Comparison of ENCODE assay signal across 18 cellular contexts in the genomic region with DNA sequence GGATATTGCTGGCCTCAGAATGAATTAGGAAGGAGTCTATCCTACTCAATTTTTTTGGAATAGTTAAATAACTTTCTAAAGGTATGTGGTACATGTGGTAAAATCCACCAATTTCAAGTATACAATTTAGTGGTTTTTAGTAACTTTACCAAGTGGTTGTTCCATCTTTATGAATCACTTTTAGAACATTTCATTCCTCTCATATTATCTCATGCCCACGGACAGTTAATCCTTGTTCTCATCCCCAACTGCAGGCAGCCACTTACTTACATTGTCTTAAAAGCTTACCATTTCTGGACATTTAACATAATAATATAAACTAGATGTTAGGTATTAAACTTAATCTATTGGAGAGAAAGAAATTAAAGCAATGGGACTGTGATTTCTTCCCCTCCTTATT.
"Had no signal": no experiment of that assay in that cellular context is flagged by ENCODE, and none has a peak within 500 bp of the region (broad histone marks: within the 10 kb centered on the region; RNA-seq: fewer than 3 reads in every experiment).

No MANE protein-coding gene starts in this region.

- H3K4me3 ChIP-seq: skin epidermis had no signal

- H3K27ac ChIP-seq: foreskin keratinocyte, skin epidermis had no signal

- ATAC-seq: activated CD8-positive, alpha-beta T cell treated with anti-CD3 and anti-CD28 coated beads, Interleukin-2, amount 10 ng/mL, durations not matched to agents 7 days and 5 days; esophagus mucosa; foreskin keratinocyte; left lobe of liver; stimulated activated naive CD8-positive, alpha-beta T cell treated with anti-CD3 and anti-CD28 coated beads, Interleukin-15, amount 100 ng/mL, for 72 hours had no signal

- DNase-seq: activated CD4-positive, alpha-beta T cell treated with anti-CD3 and anti-CD28 coated beads, Interleukin-2, amount 10 ng/mL, durations not matched to agents 24 days and 14 days; activated CD4-positive, CD25-positive, alpha-beta regulatory T cell; activated CD8-positive, alpha-beta T cell treated with anti-CD3 and anti-CD28 coated beads, Interleukin-2, amount 10 ng/mL, durations not matched to agents 7 days and 5 days; activated naive CD4-positive, alpha-beta T cell treated with Interleukin-2 at 50 U/mL for 16 hours; activated naive CD8-positive, alpha-beta T cell treated with anti-CD3 and anti-CD28 coated beads, Interleukin-2, amount 10 ng/mL, durations not matched to agents 7 days and 5 days; activated T-cell treated with anti-CD3 and anti-CD28 coated beads, Interleukin-2, amount 50 U/mL, for 24 hours; anterior cingulate cortex; cerebellar nuclear complex; effector CD8-positive, alpha-beta T cell; hypothalamus; midbrain; stimulated activated naive CD8-positive, alpha-beta T cell treated with anti-CD3 and anti-CD28 coated beads, Interleukin-15, amount 100 ng/mL, for 72 hours; T-helper 1 cell; T-helper 9 cell had no signal

- H3K4me1 ChIP-seq: foreskin keratinocyte had no signal

- H3K27me3 ChIP-seq: foreskin keratinocyte had no signal
